20 cellular contexts compared by ENCODE assay signal in genomic region chr4:124890522-124890921, GRCh38.
DNase-seq lines count a peak whose midpoint lies in the region; ATAC-seq lines count a peak whose summit lies in the region.
"Had no signal": no experiment of that assay in that cellular context is flagged by ENCODE, and none has a peak within 500 bp of the region (broad histone marks: within the 10 kb centered on the region; RNA-seq: fewer than 3 reads in every experiment).

No MANE protein-coding gene starts in this region.

- DNase-seq in EL (peak; percentile 54), M059J (ENCODE audit: low read depth) (peak; percentile 5), epithelial cell of prostate (ENCODE audit: low read depth, low spot score) (no peak), iris pigment epithelial cell (ENCODE audit: low read depth) (peak; percentile 74), NCI-H774 (lab: John Stamatoyannopoulos, UW) (no peak)
- DNase-seq in activated T-cell treated with anti-CD3 and anti-CD28 coated beads, Interleukin-2, amount 50 U/mL, for 48 hours: no peak
- no peak for DNase-seq in stimulated activated CD4-positive, alpha-beta T cell treated with anti-CD3 and anti-CD28 coated beads, Interleukin-2, amount 100 ng/mL, for 48 hours
- DNase-seq: DMS 273 treated with DMSO at 0.1 percent for 48 hours; NCI-H1417; NCI-H2227 treated with DMSO at 0.1 percent for 48 hours; NCI-H526; NK-92 treated with Interleukin-12 subunit alpha and Interleukin-12 subunit beta, amount 100 ng/mL, for 24 hours; OCI-M1; SW 1271 had no signal

- peak overlapping the region; percentile 26 for H3K27ac ChIP-seq in epithelial cell of prostate
- H3K27ac ChIP-seq: BLaER1 treated with 17β-estradiol and CSF1 and Interleukin-3, amounts not matched to agents 10 nM and 100 nM; RWPE1; SJSA1 had no signal

- ATAC-seq in HG02759 (IDR thresholded peaks at IDR 0.05; ENCODE audit: unreplicated experiment): no peak
- ATAC-seq: GM12878, HepG2 had no signal

Comparison
In these comparisons a context has a peak if more than half of its experiments do, and no peak if none do; other contexts are left out.
1. DNase-seq: peak in EL (single experiment), M059J (single experiment) and iris pigment epithelial cell (single experiment); none in epithelial cell of prostate (single experiment), activated T-cell treated with anti-CD3 and anti-CD28 coated beads, Interleukin-2, amount 50 U/mL, for 48 hours (0 of 2), stimulated activated CD4-positive, alpha-beta T cell treated with anti-CD3 and anti-CD28 coated beads, Interleukin-2, amount 100 ng/mL, for 48 hours (0 of 2) and NCI-H774 (single experiment).